8 cellular contexts compared by ENCODE assay signal in the genomic region with DNA sequence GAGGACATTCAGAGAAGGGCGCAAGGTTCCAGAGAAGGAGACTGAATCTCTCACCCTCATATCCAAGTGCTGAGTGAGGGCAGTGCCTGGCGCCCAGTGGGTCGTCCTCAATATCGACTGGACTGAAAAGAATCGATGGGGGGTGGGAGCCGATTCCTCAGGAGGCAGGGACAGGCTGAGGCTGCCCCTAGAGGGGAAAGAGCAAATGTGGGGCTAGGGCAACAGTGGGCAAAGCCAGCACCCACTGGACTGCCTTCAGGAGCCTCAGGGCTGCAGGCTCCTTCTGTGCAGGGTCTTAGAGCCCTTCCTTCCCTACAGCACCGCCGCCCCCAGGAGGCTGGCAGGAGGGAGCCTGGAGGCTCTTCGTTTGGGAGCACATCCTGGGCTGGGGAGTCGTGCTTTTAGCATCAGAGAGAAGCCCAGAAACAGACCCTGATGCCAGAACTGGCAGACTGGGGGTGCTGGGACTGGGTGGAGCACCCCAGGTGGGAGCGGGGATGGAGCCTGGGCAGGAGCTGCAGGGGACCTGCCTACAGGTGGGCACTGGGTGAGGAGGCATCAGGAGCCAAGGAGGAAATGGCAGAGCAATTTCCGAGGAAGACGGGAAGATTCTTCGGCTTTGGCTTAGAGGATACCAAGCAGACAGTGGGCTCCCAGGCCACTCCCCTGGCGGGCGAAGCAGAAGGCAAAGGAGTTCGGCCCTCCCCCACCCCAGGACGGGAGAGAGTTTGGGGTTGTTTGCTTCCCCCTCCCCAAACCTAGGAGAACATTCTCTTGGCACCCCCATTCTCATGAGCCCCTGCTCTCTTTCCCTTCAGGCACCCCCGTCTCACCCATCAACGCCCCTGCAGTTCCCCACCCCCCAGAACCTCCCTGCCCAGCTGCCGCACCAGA. TPM values are rescaled to one million over a fixed set of nuclear protein-coding genes. Genes with fewer than 3 reads are reported as not detected.
A peak's percentile ranks its signal among the peaks of the same experiment; 100 is the strongest.
DNase-seq lines count a peak whose midpoint lies in the region; TF ChIP-seq lines count a peak whose summit lies in the region.

No MANE protein-coding gene starts in this region.

- DNase-seq in GM23248 (no peak), Peyer's patch (no peak), progenitor cell of endocrine pancreas (ENCODE audit: low spot score, unreplicated experiment) (no peak), NCI-H2029 treated with DMSO at 0.1 percent for 48 hours (lab: John Stamatoyannopoulos, UW) (no peak), NCI-H345 treated with DMSO at 0.1 percent for 48 hours (lab: John Stamatoyannopoulos, UW; ENCODE audit: unreplicated experiment) (no peak), tibial artery (no peak), AG20443 (ENCODE audit: low spot score) (no peak)

- peaks cover 54% of the 10 kb centered on the region for H3K27me3 Mint-ChIP-seq in progenitor cell of endocrine pancreas

- intact Hi-C loops in tibial artery (cut with DNase I; ENCODE audit: low total_unique reads), result no loop called here

- peaks cover 10% of the 10 kb centered on the region for H3K27me3 ChIP-seq in GM23248 (replicated peaks; ENCODE audit: insufficient read depth)
- peaks cover 0 to 14% of the 10 kb centered on the region in 2 donors for H3K27me3 ChIP-seq in Peyer's patch
- H3K27me3 ChIP-seq in endocrine pancreas (ENCODE audit: control insufficient read depth, insufficient read depth, low read length), result no peaks in the 10 kb centered on the region
- H3K27me3 ChIP-seq in tibial artery, result peaks cover 0 to 62% of the 10 kb centered on the region in 2 donors

- H3K36me3 ChIP-seq in GM23248 (ENCODE audit: low read depth) (no peaks in the 10 kb centered on the region), Peyer's patch (no peaks in the 10 kb centered on the region), endocrine pancreas (ENCODE audit: control insufficient read depth, insufficient read depth, low read length) (no peaks in the 10 kb centered on the region), tibial artery (no peaks in the 10 kb centered on the region)

- no peaks in the 10 kb centered on the region for H3K36me3 Mint-ChIP-seq in progenitor cell of endocrine pancreas (ENCODE audit: insufficient read depth)

- H3K9me2 ChIP-seq in GM23248 (ENCODE audit: insufficient read depth), result no peaks in the 10 kb centered on the region

- H3K27ac Mint-ChIP-seq in progenitor cell of endocrine pancreas, result peak overlapping the region; percentile 45

- no peaks in the 10 kb centered on the region for H4K20me1 ChIP-seq in GM23248 (ENCODE audit: insufficient read depth)

- peaks cover 8% of the 10 kb centered on the region for H3K4me1 Mint-ChIP-seq in progenitor cell of endocrine pancreas (ENCODE audit: low read depth)

- H3K79me2 ChIP-seq in GM23248 (ENCODE audit: insufficient read depth), result no peaks in the 10 kb centered on the region

- TF ChIP-seq CTCF in Peyer's patch (IDR thresholded peaks at IDR 0.05) (no peak), progenitor cell of endocrine pancreas (IDR thresholded peaks at IDR 0.05; ENCODE audit: unreplicated experiment) (peak; percentile 10), tibial artery (IDR thresholded peaks at IDR 0.05) (no peak)

- H3K4me2 ChIP-seq in GM23248 (ENCODE audit: unreplicated experiment), result peak overlapping the region; percentile 53

- no peaks in the 10 kb centered on the region for H3K9me3 ChIP-seq in GM23248 (ENCODE audit: low read depth)
- H3K9me3 ChIP-seq in Peyer's patch, result no peaks in the 10 kb centered on the region
- no peaks in the 10 kb centered on the region for H3K9me3 ChIP-seq in endocrine pancreas (ENCODE audit: control insufficient read depth, low read length)
- H3K9me3 ChIP-seq in tibial artery, result no peaks in the 10 kb centered on the region

- H3K4me1 ChIP-seq in GM23248 (ENCODE audit: insufficient read depth) (no peaks in the 10 kb centered on the region), Peyer's patch (peaks cover 6 to 13% (median 10%) of the 10 kb centered on the region in 4 donors), endocrine pancreas (ENCODE audit: control insufficient read depth, insufficient read depth, low read length) (no peaks in the 10 kb centered on the region), tibial artery (peaks cover 0 to 19% (median 8%) of the 10 kb centered on the region in 4 donors)

- H3K4me3 ChIP-seq in GM23248 (peak overlapping the region; percentile 65; the same call in 1 of the 2 replicates), Peyer's patch (peak overlapping the region in 3 of 4 donors; percentile 55 to 87 (median 55)), endocrine pancreas (ENCODE audit: control insufficient read depth, insufficient read depth, low read length) (peak overlapping the region; percentile 45), tibial artery (no peak overlapping the region)

- H3K9me3 Mint-ChIP-seq in progenitor cell of endocrine pancreas (ENCODE audit: low read depth), result no peaks in the 10 kb centered on the region

- H3K27ac ChIP-seq in GM23248, result no peak overlapping the region
- no peak overlapping the region for H3K27ac ChIP-seq in Peyer's patch
- no peak overlapping the region for H3K27ac ChIP-seq in tibial artery

- no peak for TF ChIP-seq POLR2A in Peyer's patch (IDR thresholded peaks at IDR 0.05)

- H3K4me3 Mint-ChIP-seq in progenitor cell of endocrine pancreas (ENCODE audit: low read depth), result peak overlapping the region; percentile 64

- in situ Hi-C loops in GM23248 (cut with MboI), result no loop called here

- 30 to 32% methylated on average over 21 of the region's 21 CpGs for WGBS in GM23248 (ENCODE audit: low coverage in 1 of 2, low lambda C conversion rate in 2 of 2, missing lambda C conversion rate in 2 of 2), 2 experiments

- 0 out of 2 replicates have a peak overlapping the region, but pooled peaks have one; percentile 56 for H2AFZ ChIP-seq in GM23248

- H3K9ac ChIP-seq in GM23248 (no peak overlapping the region), endocrine pancreas (ENCODE audit: control insufficient read depth, insufficient read depth, low read length) (peak overlapping the region; percentile 94)

- H3F3A ChIP-seq in GM23248 (ENCODE audit: insufficient read depth), result no peaks in the 10 kb centered on the region

RNA-seq across cellular contexts. Expression of a gene that starts 1.2 kb away (rescaled TPM):
- total RNA-seq in GM23248 (2014; rRNA removed; shearing (Covaris generic)), result 1.5 and 1.9 TPM in 2 replicates
- polyA plus RNA-seq in GM23248 (2016; fragmentation: Nextera tagmentation; extraction: Ambion mirVana), result 0.40 and 0.72 TPM in 2 replicates
- total RNA-seq in Peyer's patch (10 to 100 TPM in 3 of 4 donors, 1 to 10 TPM in 1; 5.8 to 18.2 (median 12.2) TPM), progenitor cell of endocrine pancreas (10.3 and 11.7 TPM in 2 replicates)

Comparison
In these comparisons a context has a peak if more than half of its experiments do, and no peak if none do; other contexts are left out.
1. H3K4me3 ChIP-seq: peak in GM23248 (single experiment), Peyer's patch (3 of 4) and endocrine pancreas (single experiment); none in tibial artery (0 of 2).